In the genomic region with DNA sequence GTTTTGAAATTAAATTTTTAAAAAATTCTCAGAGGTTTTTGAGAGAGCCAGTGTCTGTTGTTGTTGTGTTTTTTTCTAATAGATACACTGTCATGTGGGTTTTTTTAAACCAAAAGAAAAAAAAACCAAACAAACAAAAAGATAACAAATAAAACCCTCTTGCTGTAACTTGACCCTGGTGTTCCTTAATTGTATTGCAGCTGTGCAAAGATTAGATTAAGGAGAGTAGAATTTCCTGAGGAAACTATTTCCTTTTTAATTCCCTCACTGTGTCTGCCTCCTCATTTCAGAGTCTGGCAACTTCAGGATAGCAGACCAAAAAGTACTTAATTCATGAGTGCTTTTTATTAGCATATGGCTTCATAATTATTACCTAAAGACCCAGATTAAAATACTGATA, we compare ENCODE assay signal across 12 cellular contexts.
A peak's percentile ranks its signal among the peaks of the same experiment; 100 is the strongest.
DNase-seq lines count a peak whose midpoint lies in the region; ATAC-seq and TF ChIP-seq lines count a peak whose summit lies in the region.
"Had no signal": no experiment of that assay in that cellular context is flagged by ENCODE, and none has a peak within 500 bp of the region (broad histone marks: within the 10 kb centered on the region; RNA-seq: fewer than 3 reads in every experiment).

No MANE protein-coding gene starts in this region.

- no peak overlapping the region for H2AFZ ChIP-seq in GM23248

- H3K27me3 Mint-ChIP-seq in activated CD8-positive, alpha-beta T cell treated with anti-CD3 and anti-CD28 coated beads for 36 hours: no peaks in the 10 kb centered on the region
- no peaks in the 10 kb centered on the region for H3K27me3 Mint-ChIP-seq in T-helper 2 cell treated with Interferon-gamma antibody and Interleukin-4, amounts not matched to agents 5 μg/mL and 100 μg/mL, for 36 hours (ENCODE audit: low read depth)
- H3K27me3 Mint-ChIP-seq: B cell had no signal

- ATAC-seq in foreskin keratinocyte: peak; percentile 57
- no peak for ATAC-seq in activated CD8-positive, alpha-beta T cell treated with anti-CD3 and anti-CD28 coated beads for 36 hours

- no peaks in the 10 kb centered on the region for H3K9me3 Mint-ChIP-seq in activated CD8-positive, alpha-beta T cell treated with anti-CD3 and anti-CD28 coated beads for 36 hours
- no peaks in the 10 kb centered on the region for H3K9me3 Mint-ChIP-seq in T-helper 2 cell treated with Interferon-gamma antibody and Interleukin-4, amounts not matched to agents 5 μg/mL and 100 μg/mL, for 36 hours

- H3K4me3 Mint-ChIP-seq in activated CD8-positive, alpha-beta T cell treated with anti-CD3 and anti-CD28 coated beads for 36 hours: no peak overlapping the region
- H3K4me3 Mint-ChIP-seq in T-helper 2 cell treated with Interferon-gamma antibody and Interleukin-4, amounts not matched to agents 5 μg/mL and 100 μg/mL, for 36 hours: no peak overlapping the region
- H3K4me3 Mint-ChIP-seq: B cell had no signal

- peak; percentile 52 for TF ChIP-seq CTCF in A673 (conservative IDR thresholded peaks at IDR 0.05; ENCODE audit: low read depth, low read length)
- peak; percentile 21; the same call in 1 of the 2 replicates for TF ChIP-seq CTCF in RWPE1 (conservative IDR thresholded peaks at IDR 0.05; ENCODE audit: low read depth)
- peak; percentile 41 for TF ChIP-seq CTCF in foreskin keratinocyte (conservative IDR thresholded peaks at IDR 0.05)
- TF ChIP-seq CTCF in activated CD8-positive, alpha-beta T cell treated with anti-CD3 and anti-CD28 coated beads for 36 hours (IDR thresholded peaks at IDR 0.05): no peak

- no peak overlapping the region for H3K9ac ChIP-seq in GM23248

- no peaks in the 10 kb centered on the region for H4K20me1 ChIP-seq in GM23248 (ENCODE audit: insufficient read depth)

- no peaks in the 10 kb centered on the region for H3K27me3 ChIP-seq in A673 (replicated peaks; ENCODE audit: insufficient read depth, low read depth, low read length, poor library complexity)
- no peaks in the 10 kb centered on the region for H3K27me3 ChIP-seq in GM23248 (replicated peaks; ENCODE audit: insufficient read depth)
- no peaks in the 10 kb centered on the region for H3K27me3 ChIP-seq in foreskin keratinocyte
- H3K27me3 ChIP-seq: uterus had no signal

- H3K27ac ChIP-seq in A673 (ENCODE audit: low read depth, low read length, poor library complexity, severe bottlenecking) (peak overlapping the region; percentile 86), GM23248 (no peak overlapping the region), RWPE1 (no peak overlapping the region), foreskin keratinocyte (no peak overlapping the region)
- H3K27ac ChIP-seq: uterus had no signal

- H3K9me3 ChIP-seq in A673 (ENCODE audit: low read depth, low read length, poor library complexity, severe bottlenecking) (no peaks in the 10 kb centered on the region), GM23248 (ENCODE audit: low read depth) (no peaks in the 10 kb centered on the region)
- H3K9me3 ChIP-seq: uterus had no signal

- H3K36me3 Mint-ChIP-seq in activated CD8-positive, alpha-beta T cell treated with anti-CD3 and anti-CD28 coated beads for 36 hours (ENCODE audit: low read depth): no peaks in the 10 kb centered on the region
- no peaks in the 10 kb centered on the region for H3K36me3 Mint-ChIP-seq in T-helper 2 cell treated with Interferon-gamma antibody and Interleukin-4, amounts not matched to agents 5 μg/mL and 100 μg/mL, for 36 hours (ENCODE audit: low read depth)

- H3K4me3 ChIP-seq in A673 (ENCODE audit: low read depth, low read length, poor library complexity, severe bottlenecking) (no peak overlapping the region), GM23248 (no peak overlapping the region)
- H3K4me3 ChIP-seq: uterus had no signal

- H3K36me3 ChIP-seq in A673 (ENCODE audit: insufficient read depth, low read length, poor library complexity, severe bottlenecking) (no peaks in the 10 kb centered on the region), GM23248 (ENCODE audit: low read depth) (no peaks in the 10 kb centered on the region)
- H3K36me3 ChIP-seq: uterus had no signal

- CTCF ChIA-PET in A673 (lab: Charles Lee): no interaction called here
- CTCF ChIA-PET in RWPE1 (lab: Yijun Ruan, JAX): interaction anchor here (0.5 to 1.1 kb wide), 6 partner anchors 14 to 689 kb away, joined by 3 to 4 read pairs (median 4); no protein-coding TSS in a partner anchor
- CTCF ChIA-PET in activated CD8-positive, alpha-beta T cell treated with anti-CD3 and anti-CD28 coated beads for 36 hours (lab: Charles Lee): no interaction called here

- BruUV-seq in A673 (replicated peaks; lab: Mats Ljungman, UMichigan): no TSS peak

- no peaks in the 10 kb centered on the region for H3F3A ChIP-seq in GM23248 (ENCODE audit: insufficient read depth)

- DNase-seq in A673 (ENCODE audit: low spot score): peak; percentile 92
- peak; percentile 4 for DNase-seq in GM23248
- DNase-seq in RWPE1 (ENCODE audit: low spot score): peak; percentile 9
- peak in 1 of 2 donors; percentile 14 for DNase-seq in foreskin keratinocyte
- no peak for DNase-seq in activated CD8-positive, alpha-beta T cell treated with anti-CD3 and anti-CD28 coated beads for 36 hours
- DNase-seq in T-helper 2 cell treated with Interferon-gamma antibody and Interleukin-4, amounts not matched to agents 5 μg/mL and 100 μg/mL, for 36 hours (ENCODE audit: low spot score): no peak
- DNase-seq in NCI-H82 (lab: John Stamatoyannopoulos, UW): no peak
- no peak for DNase-seq in SKM-1 (lab: John Stamatoyannopoulos, UW; ENCODE audit: unreplicated experiment)
- DNase-seq: activated T-cell treated with anti-CD3 and anti-CD28 coated beads, Interleukin-2, amount 50 U/mL, for 48 hours; NCI-H1105; uterus had no signal

- intact Hi-C loops in A673 (cut with micrococcal nuclease; ENCODE audit: unreplicated experiment): loop anchor here (5.0 kb wide), 2 partner anchors 191 to 861 kb away; no protein-coding TSS in a partner anchor
- intact Hi-C loops in activated CD8-positive, alpha-beta T cell treated with anti-CD3 and anti-CD28 coated beads for 36 hours (cut with micrococcal nuclease): no loop called here

- H3K4me1 Mint-ChIP-seq in activated CD8-positive, alpha-beta T cell treated with anti-CD3 and anti-CD28 coated beads for 36 hours (ENCODE audit: low read depth): no peaks in the 10 kb centered on the region
- H3K4me1 Mint-ChIP-seq in T-helper 2 cell treated with Interferon-gamma antibody and Interleukin-4, amounts not matched to agents 5 μg/mL and 100 μg/mL, for 36 hours (ENCODE audit: low read depth): no peaks in the 10 kb centered on the region
- H3K4me1 Mint-ChIP-seq: B cell had no signal

- H3K27ac Mint-ChIP-seq in activated CD8-positive, alpha-beta T cell treated with anti-CD3 and anti-CD28 coated beads for 36 hours: no peak overlapping the region
- no peak overlapping the region for H3K27ac Mint-ChIP-seq in T-helper 2 cell treated with Interferon-gamma antibody and Interleukin-4, amounts not matched to agents 5 μg/mL and 100 μg/mL, for 36 hours
- H3K27ac Mint-ChIP-seq: B cell had no signal

- no peak overlapping the region for H3K4me2 ChIP-seq in GM23248 (ENCODE audit: unreplicated experiment)

- POLR2A ChIA-PET in A673 (lab: Charles Lee; ENCODE audit: low non-redundant PET) (no interaction called here), RWPE1 (lab: Yijun Ruan, JAX; ENCODE audit: low non-redundant PET) (no interaction called here)
- POLR2A ChIA-PET in activated CD8-positive, alpha-beta T cell treated with anti-CD3 and anti-CD28 coated beads for 36 hours (lab: Charles Lee): no interaction called here

- in situ Hi-C loops in GM23248 (cut with MboI): no loop called here

- H3K9me2 ChIP-seq in GM23248 (ENCODE audit: insufficient read depth): no peaks in the 10 kb centered on the region

- H3K79me2 ChIP-seq in GM23248 (ENCODE audit: insufficient read depth): no peaks in the 10 kb centered on the region

- H3K4me1 ChIP-seq in A673 (ENCODE audit: insufficient read depth, low read length, poor library complexity, severe bottlenecking) (peaks cover 23% of the 10 kb centered on the region), GM23248 (ENCODE audit: insufficient read depth) (no peaks in the 10 kb centered on the region), foreskin keratinocyte (no peaks in the 10 kb centered on the region)
- H3K4me1 ChIP-seq: uterus had no signal

Comparison
In these comparisons a context has a peak if more than half of its experiments do, and no peak if none do; other contexts are left out.
1. DNase-seq: peak in A673 (single experiment), GM23248 (single experiment) and RWPE1 (single experiment); none in activated CD8-positive, alpha-beta T cell treated with anti-CD3 and anti-CD28 coated beads for 36 hours (single experiment), T-helper 2 cell treated with Interferon-gamma antibody and Interleukin-4, amounts not matched to agents 5 μg/mL and 100 μg/mL, for 36 hours (single experiment), NCI-H82 (single experiment) and SKM-1 (single experiment).